Comparison of ENCODE assay signal across 1 cellular context in the genomic region with DNA sequence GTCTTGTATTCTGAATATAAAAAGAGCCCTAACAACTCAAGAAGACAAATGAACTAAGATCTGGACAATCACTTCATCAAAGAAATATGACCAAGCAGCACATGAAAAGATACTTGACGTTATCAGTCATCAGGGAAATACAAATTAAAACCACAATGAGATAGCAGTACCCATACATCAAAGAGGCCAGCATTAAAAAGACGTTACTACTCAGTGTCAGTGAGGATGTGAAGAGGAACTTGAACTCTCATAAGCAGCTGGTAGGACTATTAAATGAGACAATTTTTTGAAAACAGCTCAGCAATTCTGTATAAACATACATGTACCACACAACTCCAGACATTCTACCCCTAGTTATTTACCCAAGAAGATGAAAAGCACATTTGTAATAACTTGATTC.
TF ChIP-seq lines count a peak whose summit lies in the region.

No MANE protein-coding gene starts in this region.

TF ChIP-seq in GM12878, 131 proteins besides CTCF, POLR2A, EP300 and RAD21:
- TF ChIP-seq ZZZ3 (IDR thresholded peaks at IDR 0.05; ENCODE audit: control insufficient read depth, insufficient read length, low read depth), result no peak
- TF ChIP-seq ATF7 (IDR thresholded peaks at IDR 0.05; ENCODE audit: low read depth), result peak; percentile 55; the same call in 1 of the 2 replicates
- TF ChIP-seq RUNX3 (IDR thresholded peaks at IDR 0.05; ENCODE audit: low read length), result peak; percentile 67; the same call in 1 of the 2 replicates
- TF ChIP-seq, protein P1, sequence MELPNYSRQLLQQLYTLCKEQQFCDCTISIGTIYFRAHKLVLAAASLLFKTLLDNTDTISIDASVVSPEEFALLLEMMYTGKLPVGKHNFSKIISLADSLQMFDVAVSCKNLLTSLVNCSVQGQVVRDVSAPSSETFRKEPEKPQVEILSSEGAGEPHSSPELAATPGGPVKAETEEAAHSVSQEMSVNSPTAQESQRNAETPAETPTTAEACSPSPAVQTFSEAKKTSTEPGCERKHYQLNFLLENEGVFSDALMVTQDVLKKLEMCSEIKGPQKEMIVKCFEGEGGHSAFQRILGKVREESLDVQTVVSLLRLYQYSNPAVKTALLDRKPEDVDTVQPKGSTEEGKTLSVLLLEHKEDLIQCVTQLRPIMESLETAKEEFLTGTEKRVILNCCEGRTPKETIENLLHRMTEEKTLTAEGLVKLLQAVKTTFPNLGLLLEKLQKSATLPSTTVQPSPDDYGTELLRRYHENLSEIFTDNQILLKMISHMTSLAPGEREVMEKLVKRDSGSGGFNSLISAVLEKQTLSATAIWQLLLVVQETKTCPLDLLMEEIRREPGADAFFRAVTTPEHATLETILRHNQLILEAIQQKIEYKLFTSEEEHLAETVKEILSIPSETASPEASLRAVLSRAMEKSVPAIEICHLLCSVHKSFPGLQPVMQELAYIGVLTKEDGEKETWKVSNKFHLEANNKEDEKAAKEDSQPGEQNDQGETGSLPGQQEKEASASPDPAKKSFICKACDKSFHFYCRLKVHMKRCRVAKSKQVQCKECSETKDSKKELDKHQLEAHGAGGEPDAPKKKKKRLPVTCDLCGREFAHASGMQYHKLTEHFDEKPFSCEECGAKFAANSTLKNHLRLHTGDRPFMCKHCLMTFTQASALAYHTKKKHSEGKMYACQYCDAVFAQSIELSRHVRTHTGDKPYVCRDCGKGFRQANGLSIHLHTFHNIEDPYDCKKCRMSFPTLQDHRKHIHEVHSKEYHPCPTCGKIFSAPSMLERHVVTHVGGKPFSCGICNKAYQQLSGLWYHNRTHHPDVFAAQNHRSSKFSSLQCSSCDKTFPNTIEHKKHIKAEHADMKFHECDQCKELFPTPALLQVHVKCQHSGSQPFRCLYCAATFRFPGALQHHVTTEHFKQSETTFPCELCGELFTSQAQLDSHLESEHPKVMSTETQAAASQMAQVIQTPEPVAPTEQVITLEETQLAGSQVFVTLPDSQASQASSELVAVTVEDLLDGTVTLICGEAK (IDR thresholded peaks at IDR 0.05; ENCODE audit: borderline replicate concordance), result no peak
- TF ChIP-seq CREM (IDR thresholded peaks at IDR 0.05; ENCODE audit: low read depth), result peak; percentile 51; the same call in 1 of the 2 replicates
- 0 out of 2 replicates have a peak, but pooled peaks have one; percentile 29 for TF ChIP-seq NFIC (IDR thresholded peaks at IDR 0.05; ENCODE audit: low read depth, low read length)
- TF ChIP-seq, protein P2, sequence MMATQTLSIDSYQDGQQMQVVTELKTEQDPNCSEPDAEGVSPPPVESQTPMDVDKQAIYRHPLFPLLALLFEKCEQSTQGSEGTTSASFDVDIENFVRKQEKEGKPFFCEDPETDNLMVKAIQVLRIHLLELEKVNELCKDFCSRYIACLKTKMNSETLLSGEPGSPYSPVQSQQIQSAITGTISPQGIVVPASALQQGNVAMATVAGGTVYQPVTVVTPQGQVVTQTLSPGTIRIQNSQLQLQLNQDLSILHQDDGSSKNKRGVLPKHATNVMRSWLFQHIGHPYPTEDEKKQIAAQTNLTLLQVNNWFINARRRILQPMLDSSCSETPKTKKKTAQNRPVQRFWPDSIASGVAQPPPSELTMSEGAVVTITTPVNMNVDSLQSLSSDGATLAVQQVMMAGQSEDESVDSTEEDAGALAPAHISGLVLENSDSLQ (IDR thresholded peaks at IDR 0.05), result no peak
- TF ChIP-seq RBBP5 (conservative IDR thresholded peaks at IDR 0.05), result no peak
- TF ChIP-seq SMARCA5 (IDR thresholded peaks at IDR 0.05), result no peak
- TF ChIP-seq, protein P3, sequence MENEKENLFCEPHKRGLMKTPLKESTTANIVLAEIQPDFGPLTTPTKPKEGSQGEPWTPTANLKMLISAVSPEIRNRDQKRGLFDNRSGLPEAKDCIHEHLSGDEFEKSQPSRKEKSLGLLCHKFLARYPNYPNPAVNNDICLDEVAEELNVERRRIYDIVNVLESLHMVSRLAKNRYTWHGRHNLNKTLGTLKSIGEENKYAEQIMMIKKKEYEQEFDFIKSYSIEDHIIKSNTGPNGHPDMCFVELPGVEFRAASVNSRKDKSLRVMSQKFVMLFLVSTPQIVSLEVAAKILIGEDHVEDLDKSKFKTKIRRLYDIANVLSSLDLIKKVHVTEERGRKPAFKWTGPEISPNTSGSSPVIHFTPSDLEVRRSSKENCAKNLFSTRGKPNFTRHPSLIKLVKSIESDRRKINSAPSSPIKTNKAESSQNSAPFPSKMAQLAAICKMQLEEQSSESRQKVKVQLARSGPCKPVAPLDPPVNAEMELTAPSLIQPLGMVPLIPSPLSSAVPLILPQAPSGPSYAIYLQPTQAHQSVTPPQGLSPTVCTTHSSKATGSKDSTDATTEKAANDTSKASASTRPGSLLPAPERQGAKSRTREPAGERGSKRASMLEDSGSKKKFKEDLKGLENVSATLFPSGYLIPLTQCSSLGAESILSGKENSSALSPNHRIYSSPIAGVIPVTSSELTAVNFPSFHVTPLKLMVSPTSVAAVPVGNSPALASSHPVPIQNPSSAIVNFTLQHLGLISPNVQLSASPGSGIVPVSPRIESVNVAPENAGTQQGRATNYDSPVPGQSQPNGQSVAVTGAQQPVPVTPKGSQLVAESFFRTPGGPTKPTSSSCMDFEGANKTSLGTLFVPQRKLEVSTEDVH (IDR thresholded peaks at IDR 0.05; ENCODE audit: low read depth, partially characterized antibody), result no peak
- peak; percentile 37; the same call in 1 of the 2 replicates for TF ChIP-seq DPF2 (IDR thresholded peaks at IDR 0.05)
- TF ChIP-seq CREB1 (IDR thresholded peaks at IDR 0.05; ENCODE audit: low read depth), result peak; percentile 22; the same call in 1 of the 2 replicates
- TF ChIP-seq BHLHE40 (IDR thresholded peaks at IDR 0.05; ENCODE audit: borderline replicate concordance in 1 of 2, low read depth in 2 of 2, low read length in 1 of 2), result 0 out of 4 replicates have a peak, but pooled peaks of 1 of the 2 experiments have one; percentile 6
- peak; percentile 88 for TF ChIP-seq TCF7 (IDR thresholded peaks at IDR 0.05; ENCODE audit: borderline replicate concordance)
- peak; percentile 73; the same call in 1 of the 2 replicates for TF ChIP-seq MTA2 (IDR thresholded peaks at IDR 0.05; ENCODE audit: low read depth)
- peak in 1 of 2 experiments; percentile 42; a peak in 1 of 4 replicates for TF ChIP-seq ETV6 (conservative IDR thresholded peaks at IDR 0.05 in 1 of 2, IDR thresholded peaks at IDR 0.05 in 1 of 2; ENCODE audit: borderline replicate concordance in 1 of 2, low read depth in 1 of 2)
- peak; percentile 44; the same call in 1 of the 2 replicates for TF ChIP-seq JUNB (IDR thresholded peaks at IDR 0.05)
